Comparison of ENCODE assay signal across 1 cellular context in genomic region chr16:46973457-46974324, GRCh38.
TF ChIP-seq lines count a peak whose summit lies in the region.

TSS of gene DNAJA2 (minus strand) at chr16:46973674. CDS start at chr16:46973572, 102 bp downstream.

TF ChIP-seq in HepG2, 621 proteins besides CTCF, POLR2A, EP300 and RAD21 (continued from another document and continues in another):
- TF ChIP-seq, protein P1, sequence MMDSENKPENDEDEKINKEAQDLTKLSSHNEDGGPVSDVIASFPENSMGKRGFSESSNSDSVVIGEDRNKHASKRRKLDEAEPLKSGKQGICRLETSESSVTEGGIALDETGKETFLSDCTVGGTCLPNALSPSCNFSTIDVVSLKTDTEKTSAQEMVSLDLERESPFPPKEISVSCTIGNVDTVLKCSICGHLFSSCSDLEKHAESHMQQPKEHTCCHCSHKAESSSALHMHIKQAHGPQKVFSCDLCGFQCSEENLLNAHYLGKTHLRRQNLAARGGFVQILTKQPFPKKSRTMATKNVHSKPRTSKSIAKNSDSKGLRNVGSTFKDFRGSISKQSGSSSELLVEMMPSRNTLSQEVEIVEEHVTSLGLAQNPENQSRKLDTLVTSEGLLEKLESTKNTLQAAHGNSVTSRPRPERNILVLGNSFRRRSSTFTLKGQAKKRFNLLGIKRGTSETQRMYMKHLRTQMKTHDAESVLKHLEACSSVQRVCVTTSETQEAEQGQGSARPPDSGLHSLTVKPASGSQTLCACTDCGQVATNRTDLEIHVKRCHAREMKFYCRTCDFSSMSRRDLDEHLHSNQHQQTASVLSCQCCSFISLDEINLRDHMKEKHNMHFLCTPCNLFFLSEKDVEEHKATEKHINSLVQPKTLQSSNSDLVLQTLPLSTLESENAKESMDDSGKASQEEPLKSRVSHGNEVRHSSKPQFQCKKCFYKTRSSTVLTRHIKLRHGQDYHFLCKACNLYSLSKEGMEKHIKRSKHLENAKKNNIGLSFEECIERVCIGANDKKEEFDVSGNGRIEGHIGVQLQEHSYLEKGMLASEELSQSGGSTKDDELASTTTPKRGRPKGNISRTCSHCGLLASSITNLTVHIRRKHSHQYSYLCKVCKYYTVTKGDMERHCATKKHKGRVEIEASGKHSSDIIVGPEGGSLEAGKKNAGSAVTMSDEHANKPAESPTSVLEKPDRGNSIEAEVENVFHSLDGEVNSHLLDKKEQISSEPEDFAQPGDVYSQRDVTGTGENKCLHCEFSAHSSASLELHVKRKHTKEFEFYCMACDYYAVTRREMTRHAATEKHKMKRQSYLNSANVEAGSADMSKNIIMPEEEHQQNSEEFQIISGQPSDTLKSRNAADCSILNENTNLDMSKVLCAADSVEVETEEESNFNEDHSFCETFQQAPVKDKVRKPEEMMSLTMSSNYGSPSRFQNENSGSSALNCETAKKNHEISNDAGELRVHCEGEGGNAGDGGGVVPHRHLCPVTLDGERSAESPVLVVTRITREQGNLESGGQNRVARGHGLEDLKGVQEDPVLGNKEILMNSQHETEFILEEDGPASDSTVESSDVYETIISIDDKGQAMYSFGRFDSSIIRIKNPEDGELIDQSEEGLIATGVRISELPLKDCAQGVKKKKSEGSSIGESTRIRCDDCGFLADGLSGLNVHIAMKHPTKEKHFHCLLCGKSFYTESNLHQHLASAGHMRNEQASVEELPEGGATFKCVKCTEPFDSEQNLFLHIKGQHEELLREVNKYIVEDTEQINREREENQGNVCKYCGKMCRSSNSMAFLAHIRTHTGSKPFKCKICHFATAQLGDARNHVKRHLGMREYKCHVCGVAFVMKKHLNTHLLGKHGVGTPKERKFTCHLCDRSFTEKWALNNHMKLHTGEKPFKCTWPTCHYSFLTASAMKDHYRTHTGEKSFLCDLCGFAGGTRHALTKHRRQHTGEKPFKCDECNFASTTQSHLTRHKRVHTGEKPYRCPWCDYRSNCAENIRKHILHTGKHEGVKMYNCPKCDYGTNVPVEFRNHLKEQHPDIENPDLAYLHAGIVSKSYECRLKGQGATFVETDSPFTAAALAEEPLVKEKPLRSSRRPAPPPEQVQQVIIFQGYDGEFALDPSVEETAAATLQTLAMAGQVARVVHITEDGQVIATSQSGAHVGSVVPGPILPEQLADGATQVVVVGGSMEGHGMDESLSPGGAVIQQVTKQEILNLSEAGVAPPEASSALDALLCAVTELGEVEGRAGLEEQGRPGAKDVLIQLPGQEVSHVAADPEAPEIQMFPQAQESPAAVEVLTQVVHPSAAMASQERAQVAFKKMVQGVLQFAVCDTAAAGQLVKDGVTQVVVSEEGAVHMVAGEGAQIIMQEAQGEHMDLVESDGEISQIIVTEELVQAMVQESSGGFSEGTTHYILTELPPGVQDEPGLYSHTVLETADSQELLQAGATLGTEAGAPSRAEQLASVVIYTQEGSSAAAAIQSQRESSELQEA (CRISPR knock-in tag; IDR thresholded peaks at IDR 0.05; ENCODE audit: not compliant biosample characterization), result peak; percentile 86
- TF ChIP-seq ZMAT3 (CRISPR knock-in tag; conservative IDR thresholded peaks at IDR 0.05), result peak; percentile 96
- TF ChIP-seq, protein P2, sequence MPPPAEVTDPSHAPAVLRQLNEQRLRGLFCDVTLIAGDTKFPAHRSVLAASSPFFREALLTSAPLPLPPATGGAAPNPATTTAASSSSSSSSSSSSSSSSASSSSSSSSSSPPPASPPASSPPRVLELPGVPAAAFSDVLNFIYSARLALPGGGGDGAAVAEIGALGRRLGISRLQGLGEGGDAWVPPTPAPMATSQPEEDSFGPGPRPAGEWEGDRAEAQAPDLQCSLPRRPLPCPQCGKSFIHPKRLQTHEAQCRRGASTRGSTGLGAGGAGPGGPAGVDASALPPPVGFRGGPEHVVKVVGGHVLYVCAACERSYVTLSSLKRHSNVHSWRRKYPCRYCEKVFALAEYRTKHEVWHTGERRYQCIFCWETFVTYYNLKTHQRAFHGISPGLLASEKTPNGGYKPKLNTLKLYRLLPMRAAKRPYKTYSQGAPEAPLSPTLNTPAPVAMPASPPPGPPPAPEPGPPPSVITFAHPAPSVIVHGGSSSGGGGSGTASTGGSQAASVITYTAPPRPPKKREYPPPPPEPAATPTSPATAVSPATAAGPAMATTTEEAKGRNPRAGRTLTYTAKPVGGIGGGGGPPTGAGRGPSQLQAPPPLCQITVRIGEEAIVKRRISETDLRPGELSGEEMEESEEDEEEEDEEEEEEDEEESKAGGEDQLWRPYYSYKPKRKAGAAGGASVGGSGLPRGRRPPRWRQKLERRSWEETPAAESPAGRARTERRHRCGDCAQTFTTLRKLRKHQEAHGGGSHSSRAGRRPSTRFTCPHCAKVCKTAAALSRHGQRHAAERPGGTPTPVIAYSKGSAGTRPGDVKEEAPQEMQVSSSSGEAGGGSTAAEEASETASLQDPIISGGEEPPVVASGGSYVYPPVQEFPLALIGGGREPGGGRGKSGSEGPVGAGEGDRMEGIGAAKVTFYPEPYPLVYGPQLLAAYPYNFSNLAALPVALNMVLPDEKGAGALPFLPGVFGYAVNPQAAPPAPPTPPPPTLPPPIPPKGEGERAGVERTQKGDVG (CRISPR knock-in tag; IDR thresholded peaks at IDR 0.05; ENCODE audit: borderline replicate concordance), result peak; percentile 73; the same call in 1 of the 2 replicates
- peak; percentile 83 for TF ChIP-seq KMT2A (CRISPR knock-in tag; IDR thresholded peaks at IDR 0.05)
- no peak for TF ChIP-seq NFE2L2 (IDR thresholded peaks at IDR 0.05; ENCODE audit: low read length)
- peak; percentile 84 for TF ChIP-seq NCOA1 (CRISPR knock-in tag; IDR thresholded peaks at IDR 0.05)
- peak; percentile 82 for TF ChIP-seq ZNF142 (CRISPR knock-in tag; IDR thresholded peaks at IDR 0.05)
- TF ChIP-seq MTA1 (CRISPR knock-in tag; IDR thresholded peaks at IDR 0.05; ENCODE audit: borderline replicate concordance), result peak; percentile 66; the same call in 1 of the 2 replicates
- no peak for TF ChIP-seq ZNF101 (CRISPR knock-in tag; IDR thresholded peaks at IDR 0.05; ENCODE audit: borderline replicate concordance, low read depth)
- peak; percentile 69 for TF ChIP-seq ATF7-NPFF (CRISPR knock-in tag; IDR thresholded peaks at IDR 0.05; ENCODE audit: low read depth)
- TF ChIP-seq TARDBP (CRISPR knock-in tag; IDR thresholded peaks at IDR 0.05), result peak; percentile 68; the same call in 1 of the 2 replicates
- TF ChIP-seq TFAP4 (IDR thresholded peaks at IDR 0.05; ENCODE audit: borderline replicate concordance, low read depth), result peak; percentile 50; the same call in 1 of the 2 replicates
- TF ChIP-seq FOXC1 (CRISPR knock-in tag; IDR thresholded peaks at IDR 0.05; ENCODE audit: borderline replicate concordance), result peak; percentile 89; the same call in 1 of the 2 replicates
- peak; percentile 54; the same call in 1 of the 2 replicates for TF ChIP-seq ZMYM2 (CRISPR knock-in tag; IDR thresholded peaks at IDR 0.05)
- no peak for TF ChIP-seq ZBTB1 (CRISPR knock-in tag; IDR thresholded peaks at IDR 0.05; ENCODE audit: borderline replicate concordance)
- peak; percentile 73 for TF ChIP-seq MEF2D (CRISPR knock-in tag; IDR thresholded peaks at IDR 0.05)
- no peak for TF ChIP-seq SSRP1 (CRISPR knock-in tag; IDR thresholded peaks at IDR 0.05)
- peak; percentile 81 for TF ChIP-seq ZGPAT (CRISPR knock-in tag; IDR thresholded peaks at IDR 0.05)
- no peak for TF ChIP-seq ZFP36L2 (CRISPR knock-in tag; IDR thresholded peaks at IDR 0.05)
- TF ChIP-seq ZNF431 (CRISPR knock-in tag; IDR thresholded peaks at IDR 0.05; ENCODE audit: borderline replicate concordance, low read depth), result peak; percentile 84; the same call in 1 of the 2 replicates
- peak; percentile 55; the same call in 1 of the 2 replicates for TF ChIP-seq MEIS1 (CRISPR knock-in tag; IDR thresholded peaks at IDR 0.05; ENCODE audit: borderline replicate concordance)
- TF ChIP-seq GPN1 (CRISPR knock-in tag; IDR thresholded peaks at IDR 0.05; ENCODE audit: borderline replicate concordance), result no peak
- TF ChIP-seq ZNF362 (CRISPR knock-in tag; IDR thresholded peaks at IDR 0.05; ENCODE audit: borderline replicate concordance), result no peak
- TF ChIP-seq MAZ (IDR thresholded peaks at IDR 0.05; ENCODE audit: borderline replicate concordance, low read depth, low read length), result peak; percentile 75; the same call in 1 of the 2 replicates
- peak; percentile 96 for TF ChIP-seq MAZ (CRISPR knock-in tag; IDR thresholded peaks at IDR 0.05; ENCODE audit: low read depth)
- peak; percentile 76; the same call in 1 of the 2 replicates for TF ChIP-seq ZNF709 (CRISPR knock-in tag; IDR thresholded peaks at IDR 0.05)
- no peak; the same call in 1 of the 2 replicates for TF ChIP-seq ZNF775 (CRISPR knock-in tag; IDR thresholded peaks at IDR 0.05; ENCODE audit: borderline replicate concordance)
- 0 out of 2 replicates have a peak, but pooled peaks have one; percentile 55 for TF ChIP-seq ZNF276 (CRISPR knock-in tag; IDR thresholded peaks at IDR 0.05; ENCODE audit: low read depth)
- TF ChIP-seq TOPORS (CRISPR knock-in tag; IDR thresholded peaks at IDR 0.05), result peak; percentile 70; the same call in 1 of the 2 replicates
- TF ChIP-seq ZNF792 (CRISPR knock-in tag; IDR thresholded peaks at IDR 0.05), result peak; percentile 84; the same call in 1 of the 2 replicates
- peak; percentile 79; the same call in 1 of the 2 replicates for TF ChIP-seq ZNF619 (CRISPR knock-in tag; IDR thresholded peaks at IDR 0.05)
- TF ChIP-seq REXO4 (CRISPR knock-in tag; IDR thresholded peaks at IDR 0.05; ENCODE audit: borderline replicate concordance), result no peak; the same call in 1 of the 2 replicates
- TF ChIP-seq MYNN (CRISPR knock-in tag; IDR thresholded peaks at IDR 0.05; ENCODE audit: low read depth), result 0 out of 2 replicates have a peak, but pooled peaks have one; percentile 66
- peak; percentile 72; the same call in 1 of the 2 replicates for TF ChIP-seq SIN3A (IDR thresholded peaks at IDR 0.05; ENCODE audit: borderline replicate concordance, low read depth, low read length)
